In the genomic region with DNA sequence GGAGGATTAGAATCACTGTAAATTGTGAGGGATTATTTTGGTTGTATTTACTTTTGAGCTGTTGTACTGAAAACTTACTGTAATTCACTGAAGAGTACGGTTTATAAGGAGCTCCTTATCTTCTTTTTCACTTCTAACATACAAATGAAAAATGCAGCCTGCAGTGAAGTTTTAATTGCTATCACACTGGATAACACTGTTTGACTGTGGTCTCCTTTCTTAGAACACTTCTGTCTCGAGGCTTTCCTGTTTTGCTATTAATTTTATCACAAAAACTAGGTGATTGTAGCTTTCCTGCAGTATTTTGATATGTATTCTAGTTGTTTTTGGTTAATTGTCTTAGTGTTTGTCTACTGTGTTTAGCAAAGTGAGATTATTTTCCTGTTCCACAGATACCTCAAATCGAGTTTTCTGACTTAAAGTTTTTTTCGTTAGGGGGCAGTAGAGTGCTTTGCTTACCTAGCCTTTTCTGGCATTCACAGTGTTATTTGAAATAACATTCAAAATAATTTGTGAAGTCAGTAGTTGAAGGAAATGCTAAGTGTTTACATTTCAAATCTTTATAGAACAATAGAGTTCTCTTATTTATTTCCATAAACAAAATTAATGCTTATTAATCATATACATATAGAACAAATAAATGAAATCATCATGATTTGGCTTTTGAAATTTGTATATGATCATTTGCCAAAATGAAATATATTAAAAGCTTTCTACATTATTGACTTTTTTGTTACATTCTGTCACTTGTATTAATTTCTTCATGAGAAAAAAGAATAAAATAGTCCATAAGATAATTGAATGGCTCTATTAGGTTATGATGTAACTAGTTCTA, we compare ENCODE assay signal across 1 cellular context.
TF ChIP-seq lines count a peak whose summit lies in the region.

No MANE protein-coding gene starts in this region.

TF ChIP-seq in H1, 55 proteins besides CTCF, POLR2A, EP300 and RAD21:
- TF ChIP-seq, protein P1, sequence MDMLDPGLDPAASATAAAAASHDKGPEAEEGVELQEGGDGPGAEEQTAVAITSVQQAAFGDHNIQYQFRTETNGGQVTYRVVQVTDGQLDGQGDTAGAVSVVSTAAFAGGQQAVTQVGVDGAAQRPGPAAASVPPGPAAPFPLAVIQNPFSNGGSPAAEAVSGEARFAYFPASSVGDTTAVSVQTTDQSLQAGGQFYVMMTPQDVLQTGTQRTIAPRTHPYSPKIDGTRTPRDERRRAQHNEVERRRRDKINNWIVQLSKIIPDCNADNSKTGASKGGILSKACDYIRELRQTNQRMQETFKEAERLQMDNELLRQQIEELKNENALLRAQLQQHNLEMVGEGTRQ (IDR thresholded peaks at IDR 0.05; ENCODE audit: low read length) = no peak
- TF ChIP-seq SUZ12 (IDR thresholded peaks at IDR 0.05; ENCODE audit: low read length) (no peak), SIRT6 (IDR thresholded peaks at IDR 0.05; ENCODE audit: low read length) (no peak), RNF2 (IDR thresholded peaks at IDR 0.05; ENCODE audit: borderline replicate concordance, low read depth, low read length, missing control alignments, poor library complexity, severe bottlenecking) (no peak), MAFK (IDR thresholded peaks at IDR 0.05; ENCODE audit: low read depth, low read length) (no peak), GABPA (IDR thresholded peaks at IDR 0.05; ENCODE audit: borderline replicate concordance, insufficient read depth, low read length) (no peak), EGR1 (IDR thresholded peaks at IDR 0.05; ENCODE audit: borderline replicate concordance, low read depth, low read length) (no peak), KDM1A (IDR thresholded peaks at IDR 0.05; ENCODE audit: borderline replicate concordance, low read length) (no peak), GTF2F1 (IDR thresholded peaks at IDR 0.05; ENCODE audit: borderline replicate concordance, low read depth, low read length) (no peak), KDM4A (IDR thresholded peaks at IDR 0.05; ENCODE audit: low read depth, low read length, severe bottlenecking) (no peak)
- TF ChIP-seq, protein P2, sequence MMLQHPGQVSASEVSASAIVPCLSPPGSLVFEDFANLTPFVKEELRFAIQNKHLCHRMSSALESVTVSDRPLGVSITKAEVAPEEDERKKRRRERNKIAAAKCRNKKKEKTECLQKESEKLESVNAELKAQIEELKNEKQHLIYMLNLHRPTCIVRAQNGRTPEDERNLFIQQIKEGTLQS (IDR thresholded peaks at IDR 0.05; ENCODE audit: insufficient read depth, low read depth, low read length) = no peak
